Comparison of ENCODE assay signal across 8 cellular contexts in genomic region chr1:101136739-101137138, GRCh38.
DNase-seq lines count a peak whose midpoint lies in the region; ATAC-seq and TF ChIP-seq lines count a peak whose summit lies in the region.

No MANE protein-coding gene starts in this region.

- no peak for DNase-seq in activated naive CD4-positive, alpha-beta T cell treated with anti-CD3 and anti-CD28 coated beads, Interleukin-2, amount 50 U/mL, for 16 hours
- DNase-seq in WTC11 (ENCODE audit: low spot score) = no peak
- no peak for DNase-seq in left lung
- DNase-seq in NK-92 treated with Interleukin-12 subunit alpha and Interleukin-12 subunit beta, amount 100 ng/mL, for 24 hours (lab: John Stamatoyannopoulos, UW) = no peak
- DNase-seq in endothelial cell (ENCODE audit: low spot score) = no peak

- H3K9me3 Mint-ChIP-seq in activated naive CD4-positive, alpha-beta T cell treated with anti-CD3 and anti-CD28 coated beads, Interleukin-2, amount 50 U/mL, for 24 hours = peaks cover 10% of the 10 kb centered on the region
- H3K9me3 Mint-ChIP-seq in WTC11 (no peaks in the 10 kb centered on the region), endothelial cell (ENCODE audit: unreplicated experiment) (no peaks in the 10 kb centered on the region)

- H3K27ac Mint-ChIP-seq in activated naive CD4-positive, alpha-beta T cell treated with anti-CD3 and anti-CD28 coated beads, Interleukin-2, amount 50 U/mL, for 24 hours = peak overlapping the region; percentile 84
- H3K27ac Mint-ChIP-seq in WTC11 (peak overlapping the region; percentile 35; the same call in 1 of the 2 replicates), endothelial cell (ENCODE audit: unreplicated experiment) (no peak overlapping the region)

- H3K4me3 Mint-ChIP-seq in activated naive CD4-positive, alpha-beta T cell treated with anti-CD3 and anti-CD28 coated beads, Interleukin-2, amount 50 U/mL, for 24 hours = peak overlapping the region; percentile 49
- H3K4me3 Mint-ChIP-seq in WTC11 = peak overlapping the region; percentile 51
- no peak overlapping the region for H3K4me3 Mint-ChIP-seq in endothelial cell (ENCODE audit: unreplicated experiment)

- no peaks in the 10 kb centered on the region for H3K27me3 ChIP-seq in left lung

- H3K4me1 ChIP-seq in left lung = peaks cover 0 to 18% of the 10 kb centered on the region in 2 donors

- H3K27me3 Mint-ChIP-seq in activated naive CD4-positive, alpha-beta T cell treated with anti-CD3 and anti-CD28 coated beads, Interleukin-2, amount 50 U/mL, for 24 hours = no peaks in the 10 kb centered on the region
- H3K27me3 Mint-ChIP-seq in WTC11 (ENCODE audit: low read depth) (no peaks in the 10 kb centered on the region), endothelial cell (ENCODE audit: unreplicated experiment) (peaks cover 1% of the 10 kb centered on the region)

- no peak for TF ChIP-seq CTCF in WTC11 (IDR thresholded peaks at IDR 0.05)
- TF ChIP-seq CTCF in left lung (IDR thresholded peaks at IDR 0.05) = no peak
- no peak for TF ChIP-seq CTCF in endothelial cell (IDR thresholded peaks at IDR 0.05; ENCODE audit: unreplicated experiment)

- H3K4me1 Mint-ChIP-seq in activated naive CD4-positive, alpha-beta T cell treated with anti-CD3 and anti-CD28 coated beads, Interleukin-2, amount 50 U/mL, for 24 hours = peaks cover 67% of the 10 kb centered on the region
- H3K4me1 Mint-ChIP-seq in WTC11 = peaks cover 40% of the 10 kb centered on the region
- H3K4me1 Mint-ChIP-seq in endothelial cell (ENCODE audit: unreplicated experiment) = peaks cover 36% of the 10 kb centered on the region

- H3K36me3 Mint-ChIP-seq in activated naive CD4-positive, alpha-beta T cell treated with anti-CD3 and anti-CD28 coated beads, Interleukin-2, amount 50 U/mL, for 24 hours = no peaks in the 10 kb centered on the region
- H3K36me3 Mint-ChIP-seq in WTC11 (no peaks in the 10 kb centered on the region), endothelial cell (ENCODE audit: low read depth, unreplicated experiment) (no peaks in the 10 kb centered on the region)

- CTCF ChIA-PET in WTC11 (lab: Charles Lee) = interaction anchor here (1.1 to 3.0 kb wide), 6 partner anchors 8 to 221 kb away, joined by 3 to 35 read pairs (median 8); partner anchors contain the start of gene S1PR1

- intact Hi-C loops in left lung (cut with DNase I) = no loop called here

- H3K9me3 ChIP-seq in left lung = no peaks in the 10 kb centered on the region

- H3K36me3 ChIP-seq in left lung = no peaks in the 10 kb centered on the region

- H3K27ac ChIP-seq in left lung = no peak overlapping the region

- ATAC-seq in HG03060 (IDR thresholded peaks at IDR 0.05; ENCODE audit: low read depth, unreplicated experiment) (peak; percentile 54), WTC11 (peak; percentile 76), left lung (peak; percentile 32), HG03139 (IDR thresholded peaks at IDR 0.05; ENCODE audit: unreplicated experiment) (no peak)

- POLR2A ChIA-PET in WTC11 (lab: Charles Lee) = no interaction called here

- no peak overlapping the region for H3K4me3 ChIP-seq in left lung

TF ChIP-seq in WTC11, 78 proteins besides CTCF, POLR2A, EP300 and RAD21 (continues in another document):
- TF ChIP-seq ZBTB43 (CRISPR knock-in tag; IDR thresholded peaks at IDR 0.05) (no peak), MYBL2 (CRISPR knock-in tag; IDR thresholded peaks at IDR 0.05) (no peak), ETV6 (CRISPR knock-in tag; IDR thresholded peaks at IDR 0.05) (no peak), TEAD4 (CRISPR knock-in tag; IDR thresholded peaks at IDR 0.05) (no peak), IRF2 (CRISPR knock-in tag; IDR thresholded peaks at IDR 0.05; ENCODE audit: borderline replicate concordance, low read depth) (no peak), E2F4 (CRISPR knock-in tag; IDR thresholded peaks at IDR 0.05; ENCODE audit: borderline replicate concordance, low read depth) (no peak), NR2C2 (CRISPR knock-in tag; IDR thresholded peaks at IDR 0.05) (no peak), AR (CRISPR knock-in tag; IDR thresholded peaks at IDR 0.05) (no peak), ATF3 (CRISPR knock-in tag; conservative IDR thresholded peaks at IDR 0.05) (no peak), NFATC4 (CRISPR knock-in tag; IDR thresholded peaks at IDR 0.05) (no peak), PRDM15 (CRISPR knock-in tag; IDR thresholded peaks at IDR 0.05) (no peak), ZSCAN18 (CRISPR knock-in tag; IDR thresholded peaks at IDR 0.05) (no peak), RORB (CRISPR knock-in tag; IDR thresholded peaks at IDR 0.05) (no peak)
